Comparison of ENCODE assay signal across 20 cellular contexts in genomic region chr12:13913371-13913770, GRCh38.
DNase-seq lines count a peak whose midpoint lies in the region; ATAC-seq and TF ChIP-seq lines count a peak whose summit lies in the region.
"Had no signal": no experiment of that assay in that cellular context is flagged by ENCODE, and none has a peak within 500 bp of the region (broad histone marks: within the 10 kb centered on the region; RNA-seq: fewer than 3 reads in every experiment).

No MANE protein-coding gene starts in this region.

- H3K4me3 ChIP-seq in breast epithelium (no peak overlapping the region), epithelial cell of proximal tubule (ENCODE audit: low read depth, low read length) (no peak overlapping the region)
- H3K4me3 ChIP-seq: GM23248 had no signal

- H3K9me3 ChIP-seq in breast epithelium, result no peaks in the 10 kb centered on the region

- H3K27me3 Mint-ChIP-seq in MCF 10A (ENCODE audit: insufficient read depth, unreplicated experiment), result peaks cover 41% of the 10 kb centered on the region

- no peaks in the 10 kb centered on the region for H3K36me3 Mint-ChIP-seq in MCF 10A (ENCODE audit: insufficient read depth, unreplicated experiment)

- no TSS peak for BruUV-seq in MCF 10A (replicated peaks; lab: Mats Ljungman, UMichigan)

- no peak overlapping the region for H3K4me3 Mint-ChIP-seq in MCF 10A (ENCODE audit: unreplicated experiment)
- H3K4me3 Mint-ChIP-seq: HFFc6, IgD-negative memory B cell had no signal

- no peak for ATAC-seq in HG02938 (IDR thresholded peaks at IDR 0.05; ENCODE audit: unreplicated experiment)
- ATAC-seq: SK-N-SH treated with all-trans-retinoic acid at 6 μM for 48 hours had no signal

- H3K9me3 Mint-ChIP-seq in MCF 10A (ENCODE audit: unreplicated experiment), result peaks cover 7% of the 10 kb centered on the region

- DNase-seq in MCF 10A (ENCODE audit: unreplicated experiment) (peak; percentile 19), breast epithelium (ENCODE audit: low spot score in 2 of 2) (no peak), RKO (ENCODE audit: low spot score) (peak; percentile 40), epithelial cell of proximal tubule (ENCODE audit: low read depth) (peak; percentile 13), NCI-H510A (lab: John Stamatoyannopoulos, UW) (no peak), NCI-H226 (no peak)
- no peak for DNase-seq in stimulated activated CD4-positive, alpha-beta T cell treated with anti-CD3 and anti-CD28 coated beads, Interleukin-15, amount 100 ng/mL, for 24 hours
- DNase-seq: Calu3, DMS79 treated with DMSO at 0.1 percent for 48 hours, GM23248, H7, HFFc6, NCI-H2029, NCI-H69, OCI-M1 had no signal

- H3K27me3 ChIP-seq in breast epithelium, result no peaks in the 10 kb centered on the region

- H3K4me1 ChIP-seq in breast epithelium, result no peaks in the 10 kb centered on the region

- no peaks in the 10 kb centered on the region for H3K4me1 Mint-ChIP-seq in MCF 10A (ENCODE audit: insufficient read depth, unreplicated experiment)

- H3K36me3 ChIP-seq in breast epithelium, result no peaks in the 10 kb centered on the region

- TF ChIP-seq CTCF in MCF 10A (IDR thresholded peaks at IDR 0.05; ENCODE audit: unreplicated experiment), result no peak
- no peak for TF ChIP-seq CTCF in breast epithelium (IDR thresholded peaks at IDR 0.05)
- peak; percentile 50 for TF ChIP-seq CTCF in epithelial cell of proximal tubule (conservative IDR thresholded peaks at IDR 0.05; ENCODE audit: low read depth, low read length)

- no peak overlapping the region for H3K27ac Mint-ChIP-seq in MCF 10A (ENCODE audit: low read depth, unreplicated experiment)
- H3K27ac Mint-ChIP-seq: HFFc6, IgD-negative memory B cell had no signal

- TF ChIP-seq POLR2A in breast epithelium (IDR thresholded peaks at IDR 0.05), result no peak

- intact Hi-C loops in MCF 10A (cut with micrococcal nuclease), result no loop called here
- intact Hi-C loops in breast epithelium (cut with DNase I; ENCODE audit: low total_unique reads), result no loop called here

- no peak overlapping the region for H3K27ac ChIP-seq in breast epithelium
- H3K27ac ChIP-seq: 22Rv1, GM23248, KMS-11 had no signal

- POLR2A ChIA-PET in MCF 10A (lab: Yijun Ruan, JAX), result no interaction called here

- CTCF ChIA-PET in MCF 10A (lab: Yijun Ruan, JAX), result no interaction called here

Comparison
In these comparisons a context has a peak if more than half of its experiments do, and no peak if none do; other contexts are left out.
1. DNase-seq: peak in MCF 10A (single experiment), RKO (single experiment) and epithelial cell of proximal tubule (single experiment); none in breast epithelium (0 of 2), NCI-H510A (single experiment), NCI-H226 (single experiment) and stimulated activated CD4-positive, alpha-beta T cell treated with anti-CD3 and anti-CD28 coated beads, Interleukin-15, amount 100 ng/mL, for 24 hours (single experiment).